ENCODE assay signal across 11 cellular contexts in the genomic region with DNA sequence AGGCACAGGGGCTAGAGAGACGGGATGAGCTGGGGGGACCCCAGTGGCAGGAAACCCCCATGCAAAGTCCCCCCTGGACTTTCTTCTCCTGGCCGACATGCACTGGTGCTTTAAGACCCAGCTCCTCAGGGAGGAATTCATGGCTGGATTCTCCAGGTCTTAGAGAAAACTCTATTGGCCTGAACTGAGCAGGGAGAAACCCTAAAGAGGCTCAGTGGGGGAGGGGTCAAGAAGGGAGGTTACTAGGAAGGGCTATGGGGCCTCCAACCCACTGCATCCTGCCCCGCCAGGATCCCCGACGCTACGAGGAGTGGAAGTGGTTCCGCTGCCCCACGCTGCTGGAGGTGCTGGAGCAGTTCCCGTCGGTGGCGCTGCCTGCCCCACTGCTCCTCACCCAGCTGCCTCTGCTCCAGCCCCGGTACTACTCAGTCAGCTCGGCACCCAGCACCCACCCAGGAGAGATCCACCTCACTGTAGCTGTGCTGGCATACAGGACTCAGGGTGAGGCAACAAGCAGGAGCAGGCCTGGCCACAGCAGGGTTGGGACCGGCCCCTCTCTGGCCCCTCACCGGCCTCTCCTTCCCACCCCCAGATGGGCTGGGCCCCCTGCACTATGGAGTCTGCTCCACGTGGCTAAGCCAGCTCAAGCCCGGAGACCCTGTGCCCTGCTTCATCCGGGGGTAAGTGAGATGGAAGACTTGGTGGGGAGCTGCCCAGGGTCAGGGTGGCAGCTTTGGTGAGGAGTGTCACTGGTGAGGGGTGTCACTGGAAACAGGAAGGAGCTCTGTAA. TPM values are rescaled to one million over a fixed set of nuclear protein-coding genes. Genes with fewer than 3 reads are reported as not detected.
DNase-seq lines count a peak whose midpoint lies in the region; ATAC-seq and TF ChIP-seq lines count a peak whose summit lies in the region.
"Had no signal": no experiment of that assay in that cellular context is flagged by ENCODE, and none has a peak within 500 bp of the region (broad histone marks: within the 10 kb centered on the region; RNA-seq: fewer than 3 reads in every experiment).

No MANE protein-coding gene starts in this region.

- peak; percentile 81 for DNase-seq in activated effector memory CD4-positive, alpha-beta T cell treated with anti-CD3 and anti-CD28 coated beads, Interleukin-2, amount 50 U/mL, for 16 hours
- no peak for DNase-seq in activated effector memory CD4-positive, alpha-beta T cell treated with Interleukin-2 at 50 U/mL for 16 hours
- DNase-seq in activated CD4-positive, alpha-beta T cell treated with anti-CD3 and anti-CD28 coated beads, Interleukin-2, amount 10 ng/mL, durations not matched to agents 24 days and 14 days = peak; percentile 85
- DNase-seq in foreskin keratinocyte = peak in 1 of 2 donors; percentile 32
- peak; percentile 40 for DNase-seq in stimulated activated naive CD4-positive, alpha-beta T cell treated with Interleukin-2 at 50 U/mL for 16 hours (lab: John Stamatoyannopoulos, UW)
- DNase-seq in NCI-H1417 (lab: John Stamatoyannopoulos, UW) = no peak
- no peak for DNase-seq in amygdala (lab: John Stamatoyannopoulos, UW)

- no peaks in the 10 kb centered on the region for H3K27me3 Mint-ChIP-seq in activated CD4-positive, alpha-beta T cell treated with anti-CD3 and anti-CD28 coated beads, Interleukin-2, amount 10 ng/mL, durations not matched to agents 24 days and 14 days

- no peaks in the 10 kb centered on the region for H3K9me3 Mint-ChIP-seq in activated CD4-positive, alpha-beta T cell treated with anti-CD3 and anti-CD28 coated beads, Interleukin-2, amount 10 ng/mL, durations not matched to agents 24 days and 14 days

- H3K27ac Mint-ChIP-seq in activated CD4-positive, alpha-beta T cell treated with anti-CD3 and anti-CD28 coated beads, Interleukin-2, amount 10 ng/mL, durations not matched to agents 24 days and 14 days = peak overlapping the region; percentile 90

- H3K4me1 ChIP-seq in foreskin keratinocyte = no peaks in the 10 kb centered on the region

- peaks cover 32% of the 10 kb centered on the region for H3K27me3 ChIP-seq in foreskin keratinocyte

- H3K36me3 Mint-ChIP-seq in activated CD4-positive, alpha-beta T cell treated with anti-CD3 and anti-CD28 coated beads, Interleukin-2, amount 10 ng/mL, durations not matched to agents 24 days and 14 days (ENCODE audit: low read depth) = peaks cover 12% of the 10 kb centered on the region

- peak overlapping the region; percentile 81 for H3K4me3 Mint-ChIP-seq in activated CD4-positive, alpha-beta T cell treated with anti-CD3 and anti-CD28 coated beads, Interleukin-2, amount 10 ng/mL, durations not matched to agents 24 days and 14 days

- no peak for TF ChIP-seq CTCF in foreskin keratinocyte (conservative IDR thresholded peaks at IDR 0.05)

- ATAC-seq in foreskin keratinocyte = peak; percentile 2
- no peak for ATAC-seq in HG02938 (IDR thresholded peaks at IDR 0.05; ENCODE audit: unreplicated experiment)

- H3K27ac ChIP-seq in foreskin keratinocyte = no peak overlapping the region
- H3K27ac ChIP-seq: neutrophil, VCaP had no signal

- peaks cover 62% of the 10 kb centered on the region for H3K4me1 Mint-ChIP-seq in activated CD4-positive, alpha-beta T cell treated with anti-CD3 and anti-CD28 coated beads, Interleukin-2, amount 10 ng/mL, durations not matched to agents 24 days and 14 days

- intact Hi-C loops in activated CD4-positive, alpha-beta T cell treated with anti-CD3 and anti-CD28 coated beads, Interleukin-2, amount 10 ng/mL, durations not matched to agents 24 days and 14 days (cut with micrococcal nuclease) = loop anchor here (2.0 to 5.0 kb wide), 4 partner anchors 14 to 72 kb away; a partner anchor contains a TSS

RNA-seq across cellular contexts. Expression of a gene that starts 13.8 kb away (rescaled TPM):
- total RNA-seq in activated CD4-positive, alpha-beta T cell treated with anti-CD3 and anti-CD28 coated beads, Interleukin-2, amount 10 ng/mL, durations not matched to agents 24 days and 14 days = 7.3 and 7.5 TPM in 2 replicates
- total RNA-seq in foreskin keratinocyte = 0.18 and 0.31 TPM in 2 replicates
- 0.16 and 0.20 TPM in 2 replicates for polyA plus RNA-seq in foreskin keratinocyte
- total RNA-seq: subcutaneous adipose tissue had no signal

RNA-seq across cellular contexts. Expression of a gene that starts 17.7 kb away (rescaled TPM):
- total RNA-seq in activated CD4-positive, alpha-beta T cell treated with anti-CD3 and anti-CD28 coated beads, Interleukin-2, amount 10 ng/mL, durations not matched to agents 24 days and 14 days = 56.4 and 57.4 TPM in 2 replicates
- total RNA-seq in foreskin keratinocyte = 43.0 and 45.9 TPM in 2 replicates
- polyA plus RNA-seq in foreskin keratinocyte = 46.2 and 47.3 TPM in 2 replicates

RNA-seq across cellular contexts. Expression of a gene that starts 19.7 kb away (rescaled TPM):
- total RNA-seq in activated CD4-positive, alpha-beta T cell treated with anti-CD3 and anti-CD28 coated beads, Interleukin-2, amount 10 ng/mL, durations not matched to agents 24 days and 14 days = 14.3 and 15.7 TPM in 2 replicates
- 3.4 and 5.3 TPM in 2 replicates for total RNA-seq in foreskin keratinocyte
- 2.1 and 6.0 TPM in 2 replicates for polyA plus RNA-seq in foreskin keratinocyte

RNA-seq across cellular contexts. Expression of a gene that starts 32.4 kb away (rescaled TPM):
- total RNA-seq in activated CD4-positive, alpha-beta T cell treated with anti-CD3 and anti-CD28 coated beads, Interleukin-2, amount 10 ng/mL, durations not matched to agents 24 days and 14 days = 0.36 and 0.37 TPM in 2 replicates
- total RNA-seq in foreskin keratinocyte = not detected in 2 replicates
- polyA plus RNA-seq in foreskin keratinocyte = not detected in 2 replicates

RNA-seq across cellular contexts. Expression of a gene that starts 37.8 kb away (rescaled TPM):
- total RNA-seq in activated CD4-positive, alpha-beta T cell treated with anti-CD3 and anti-CD28 coated beads, Interleukin-2, amount 10 ng/mL, durations not matched to agents 24 days and 14 days = 3.5 and 4.0 TPM in 2 replicates
- total RNA-seq in foreskin keratinocyte = 0.25 and 0.95 TPM in 2 replicates
- polyA plus RNA-seq in foreskin keratinocyte = 0.51 and 0.60 TPM in 2 replicates

Comparison
In these comparisons a context has a peak if more than half of its experiments do, and no peak if none do; other contexts are left out.
1. DNase-seq: peak in activated effector memory CD4-positive, alpha-beta T cell treated with anti-CD3 and anti-CD28 coated beads, Interleukin-2, amount 50 U/mL, for 16 hours (single experiment), activated CD4-positive, alpha-beta T cell treated with anti-CD3 and anti-CD28 coated beads, Interleukin-2, amount 10 ng/mL, durations not matched to agents 24 days and 14 days (single experiment) and stimulated activated naive CD4-positive, alpha-beta T cell treated with Interleukin-2 at 50 U/mL for 16 hours (single experiment); none in activated effector memory CD4-positive, alpha-beta T cell treated with Interleukin-2 at 50 U/mL for 16 hours (single experiment), NCI-H1417 (0 of 3) and amygdala (0 of 56).